In the genomic region with DNA sequence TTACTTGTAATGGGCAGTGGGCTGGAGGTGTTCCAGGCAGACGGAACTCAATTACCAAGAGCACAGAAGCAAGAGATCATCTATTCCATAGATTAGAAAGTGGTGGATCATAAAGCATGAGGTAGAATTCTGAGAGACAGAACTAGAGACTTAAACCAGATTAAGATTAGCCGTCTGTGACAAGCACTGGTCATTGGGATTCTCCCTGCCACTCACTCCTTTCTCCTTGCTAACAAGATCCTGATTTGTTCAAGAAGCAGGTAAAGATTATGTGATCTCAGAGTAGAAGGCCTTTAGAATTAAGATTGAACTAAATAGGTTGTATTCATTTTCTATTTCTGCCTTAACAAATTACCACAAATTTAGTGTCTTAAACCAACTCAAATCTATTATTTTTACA, we compare ENCODE assay signal across 8 cellular contexts. TPM values are rescaled to one million over a fixed set of nuclear protein-coding genes. Genes with fewer than 3 reads are reported as not detected.
DNase-seq lines count a peak whose midpoint lies in the region; ATAC-seq, FAIRE-seq and TF ChIP-seq lines count a peak whose summit lies in the region.

No MANE protein-coding gene starts in this region.

- peak overlapping the region; percentile 98 for H3K4me3 Mint-ChIP-seq in activated naive CD8-positive, alpha-beta T cell treated with anti-CD3 and anti-CD28 coated beads for 36 hours
- H3K4me3 Mint-ChIP-seq in naive thymus-derived CD8-positive, alpha-beta T cell = peak overlapping the region; percentile 95 to 100 (median 100)

- no peaks in the 10 kb centered on the region for H3K9me2 ChIP-seq in GM23248 (ENCODE audit: insufficient read depth)

- H3K9me3 ChIP-seq in A549 (no peaks in the 10 kb centered on the region), GM23248 (ENCODE audit: low read depth) (no peaks in the 10 kb centered on the region)
- no peaks in the 10 kb centered on the region for H3K9me3 ChIP-seq in effector memory CD4-positive, alpha-beta T cell (ENCODE audit: control insufficient read depth, low read length)

- peaks cover 35% of the 10 kb centered on the region for H3K79me2 ChIP-seq in GM23248 (ENCODE audit: insufficient read depth)

- WGBS in A549 (ENCODE audit: missing lambda C conversion rate) = 91% methylated on average over 2 of the region's 2 CpGs
- WGBS in GM23248 (ENCODE audit: low coverage in 1 of 2, low lambda C conversion rate in 2 of 2, missing lambda C conversion rate in 2 of 2), 2 experiments = 93 to 98% methylated on average over 2 of the region's 2 CpGs

- no peak for DNase-seq in A549 (ENCODE audit: low read depth in 1 of 2, low spot score in 1 of 2)
- DNase-seq in GM23248 = no peak
- no peak for DNase-seq in activated naive CD8-positive, alpha-beta T cell treated with anti-CD3 and anti-CD28 coated beads for 36 hours
- DNase-seq in naive thymus-derived CD8-positive, alpha-beta T cell = no peak
- no peak for DNase-seq in effector memory CD4-positive, alpha-beta T cell
- DNase-seq in GM20000 (ENCODE audit: low spot score) = no peak
- DNase-seq in stimulated activated CD4-positive, alpha-beta T cell treated with anti-CD3 and anti-CD28 coated beads, Interleukin-2, amount 100 ng/mL, for 48 hours = no peak

- H3K4me1 ChIP-seq in A549 = peaks cover 20% of the 10 kb centered on the region
- peaks cover 30% of the 10 kb centered on the region for H3K4me1 ChIP-seq in GM23248 (ENCODE audit: insufficient read depth)
- H3K4me1 ChIP-seq in effector memory CD4-positive, alpha-beta T cell (ENCODE audit: control insufficient read depth, insufficient read depth, low read length, poor library complexity, severe bottlenecking) = peaks cover 7% of the 10 kb centered on the region

- H3K36me3 ChIP-seq in GM23248 (ENCODE audit: low read depth) = no peaks in the 10 kb centered on the region
- no peaks in the 10 kb centered on the region for H3K36me3 ChIP-seq in effector memory CD4-positive, alpha-beta T cell (ENCODE audit: control insufficient read depth, insufficient read depth, low read length)

- peak overlapping the region; percentile 93 for H2AFZ ChIP-seq in GM23248

- FAIRE-seq in A549 (lab: Jason Lieb, UNC) = no peak

- H3F3A ChIP-seq in GM23248 (ENCODE audit: insufficient read depth) = no peaks in the 10 kb centered on the region

- H3K27ac ChIP-seq in A549 (no peak overlapping the region; a peak in 2 of 6 replicates), GM23248 (no peak overlapping the region)
- H3K27ac ChIP-seq in effector memory CD4-positive, alpha-beta T cell (ENCODE audit: insufficient read depth, low read length, poor library complexity, severe bottlenecking) = no peak overlapping the region

- CTCF ChIA-PET in A549 (lab: Yijun Ruan, JAX) = no interaction called here

- ATAC-seq in A549 (no peak), GM18909 (IDR thresholded peaks at IDR 0.05; ENCODE audit: poor library complexity, unreplicated experiment) (no peak)
- ATAC-seq in naive thymus-derived CD8-positive, alpha-beta T cell = no peak

- TF ChIP-seq CTCF in A549 (IDR thresholded peaks at IDR 0.05) (no peak), GM20000 (IDR thresholded peaks at IDR 0.05; ENCODE audit: extremely low read depth, missing control alignments) (no peak)

- in situ Hi-C loops in GM23248 (cut with MboI) = loop anchor here (25.0 kb wide), 1 partner anchor 1428 kb away; no protein-coding TSS in a partner anchor

- H3K4me2 ChIP-seq in A549 (peak overlapping the region; percentile 95; the same call in 2 of the 3 replicates), GM23248 (ENCODE audit: unreplicated experiment) (peak overlapping the region; percentile 83)

- H3K27me3 Mint-ChIP-seq in activated naive CD8-positive, alpha-beta T cell treated with anti-CD3 and anti-CD28 coated beads for 36 hours = no peaks in the 10 kb centered on the region
- no peaks in the 10 kb centered on the region for H3K27me3 Mint-ChIP-seq in naive thymus-derived CD8-positive, alpha-beta T cell

- H3K27ac Mint-ChIP-seq in activated naive CD8-positive, alpha-beta T cell treated with anti-CD3 and anti-CD28 coated beads for 36 hours = peak overlapping the region; percentile 99
- H3K27ac Mint-ChIP-seq in naive thymus-derived CD8-positive, alpha-beta T cell = peak overlapping the region; percentile 3 to 100 (median 99)

- no peaks in the 10 kb centered on the region for H4K20me1 ChIP-seq in GM23248 (ENCODE audit: insufficient read depth)

- H3K36me3 Mint-ChIP-seq in activated naive CD8-positive, alpha-beta T cell treated with anti-CD3 and anti-CD28 coated beads for 36 hours = peaks cover 12% of the 10 kb centered on the region
- H3K36me3 Mint-ChIP-seq in naive thymus-derived CD8-positive, alpha-beta T cell = peaks cover 0 to 8% (median 2%) of the 10 kb centered on the region in 3 donors

- no peak for TF ChIP-seq RAD21 in A549 (conservative IDR thresholded peaks at IDR 0.05 in 1 of 2, IDR thresholded peaks at IDR 0.05 in 1 of 2)

- no peak for TF ChIP-seq EP300 in A549 (IDR thresholded peaks at IDR 0.05)

- H3K4me3 ChIP-seq in A549 (no peak overlapping the region), GM23248 (peak overlapping the region; percentile 88)
- no peak overlapping the region for H3K4me3 ChIP-seq in effector memory CD4-positive, alpha-beta T cell (ENCODE audit: insufficient read depth, low read depth, low read length, poor library complexity, severe bottlenecking)

- H3K9me3 Mint-ChIP-seq in activated naive CD8-positive, alpha-beta T cell treated with anti-CD3 and anti-CD28 coated beads for 36 hours = no peaks in the 10 kb centered on the region
- no peaks in the 10 kb centered on the region for H3K9me3 Mint-ChIP-seq in naive thymus-derived CD8-positive, alpha-beta T cell

- H3K4me1 Mint-ChIP-seq in activated naive CD8-positive, alpha-beta T cell treated with anti-CD3 and anti-CD28 coated beads for 36 hours = peaks cover 25% of the 10 kb centered on the region
- H3K4me1 Mint-ChIP-seq in naive thymus-derived CD8-positive, alpha-beta T cell = peaks cover 11 to 40% (median 35%) of the 10 kb centered on the region in 4 donors

- POLR2A ChIA-PET in A549 (lab: Yijun Ruan, JAX) = no interaction called here
- POLR2A ChIA-PET in naive thymus-derived CD8-positive, alpha-beta T cell (lab: Charles Lee) = no interaction called here

- TF ChIP-seq POLR2A in A549 (IDR thresholded peaks at IDR 0.05; ENCODE audit: low read length) = no peak

- peak overlapping the region; percentile 91 for H3K9ac ChIP-seq in GM23248

- H3K27me3 ChIP-seq in GM23248 (replicated peaks; ENCODE audit: insufficient read depth) = no peaks in the 10 kb centered on the region
- no peaks in the 10 kb centered on the region for H3K27me3 ChIP-seq in effector memory CD4-positive, alpha-beta T cell (replicated peaks; ENCODE audit: control insufficient read depth, insufficient read depth, low read length, poor library complexity, severe bottlenecking)

TF ChIP-seq in A549, 52 proteins besides CTCF, POLR2A, EP300 and RAD21:
- TF ChIP-seq HOXA7 (CRISPR knock-in tag; IDR thresholded peaks at IDR 0.05) = no peak
- TF ChIP-seq BHLHE40 (IDR thresholded peaks at IDR 0.05; ENCODE audit: low read depth, low read length) = no peak
- no peak for TF ChIP-seq NPAS2 (CRISPR knock-in tag; IDR thresholded peaks at IDR 0.05; ENCODE audit: borderline replicate concordance)
- TF ChIP-seq RFX5 (IDR thresholded peaks at IDR 0.05) = no peak
- TF ChIP-seq, protein P1, sequence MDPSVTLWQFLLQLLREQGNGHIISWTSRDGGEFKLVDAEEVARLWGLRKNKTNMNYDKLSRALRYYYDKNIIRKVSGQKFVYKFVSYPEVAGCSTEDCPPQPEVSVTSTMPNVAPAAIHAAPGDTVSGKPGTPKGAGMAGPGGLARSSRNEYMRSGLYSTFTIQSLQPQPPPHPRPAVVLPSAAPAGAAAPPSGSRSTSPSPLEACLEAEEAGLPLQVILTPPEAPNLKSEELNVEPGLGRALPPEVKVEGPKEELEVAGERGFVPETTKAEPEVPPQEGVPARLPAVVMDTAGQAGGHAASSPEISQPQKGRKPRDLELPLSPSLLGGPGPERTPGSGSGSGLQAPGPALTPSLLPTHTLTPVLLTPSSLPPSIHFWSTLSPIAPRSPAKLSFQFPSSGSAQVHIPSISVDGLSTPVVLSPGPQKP (IDR thresholded peaks at IDR 0.05; ENCODE audit: low read depth, low read length) = no peak
TF ChIP-seq in A549: peak in this region for 0.

RNA-seq across cellular contexts. Expression of a gene that starts 1.5 kb away (rescaled TPM):
- polyA plus RNA-seq in A549 (2011; rRNA removed) (41.8 and 52.0 TPM in 2 replicates), A549 (2017; fragmentation: RNase III; extraction: RNeasy Plus Mini Kit Qiagen cat#74134 plus additional on column Dnase treatment) (13.4 to 16.0 TPM (median 15.5 TPM) in 3 replicates), GM23248 (2016; fragmentation: Nextera tagmentation; extraction: Ambion mirVana) (51.4 and 51.6 TPM in 2 replicates)
- polyA plus RNA-seq in A549 (2012; cell fraction: cytosol; rRNA removed) = 3.1 and 3.3 TPM in 2 replicates
- 2.4 and 3.3 TPM in 2 replicates for polyA plus RNA-seq in A549 (2012; cell fraction: nucleus; rRNA removed)
- 16.5 and 17.2 TPM in 2 replicates for polyA minus RNA-seq in A549 (2011; rRNA and poly(A)+ RNA removed)
- total RNA-seq in GM23248 (2014; rRNA removed; shearing (Covaris generic)) = 69.7 and 76.2 TPM in 2 replicates
- 10 to 100 TPM; 38.0 to 39.1 TPM for total RNA-seq in activated naive CD8-positive, alpha-beta T cell treated with anti-CD3 and anti-CD28 coated beads for 36 hours
- total RNA-seq in naive thymus-derived CD8-positive, alpha-beta T cell = 10 to 100 TPM; 22.0 to 27.5 TPM
- polyA plus RNA-seq in naive thymus-derived CD8-positive, alpha-beta T cell = 10 to 100 TPM; 10.2 to 11.4 (median 11.0) TPM
